8 cellular contexts compared by ENCODE assay signal in genomic region chr11:74466916-74467885, GRCh38. TPM values are rescaled to one million over a fixed set of nuclear protein-coding genes. Genes with fewer than 3 reads are reported as not detected.
DNase-seq lines count a peak whose midpoint lies in the region; ATAC-seq, FAIRE-seq and TF ChIP-seq lines count a peak whose summit lies in the region.

Gene KCNE3, minus strand, starts transcription at chr11:74467549. Its CDS starts 9,986 bp downstream, at chr11:74457563.

- peak within 1 kb of the TSS; percentile 22 for H3K4me3 Mint-ChIP-seq in activated naive CD8-positive, alpha-beta T cell treated with anti-CD3 and anti-CD28 coated beads for 36 hours
- H3K4me3 Mint-ChIP-seq in activated T-cell treated with anti-CD3 and anti-CD28 coated beads, Interleukin-2, amount 50 U/mL, for 4 hours, result no peak within 1 kb of the TSS

- peaks cover 34% of the 10 kb centered on the region for H3K27me3 Mint-ChIP-seq in activated naive CD8-positive, alpha-beta T cell treated with anti-CD3 and anti-CD28 coated beads for 36 hours
- peaks cover 39% of the 10 kb centered on the region for H3K27me3 Mint-ChIP-seq in activated T-cell treated with anti-CD3 and anti-CD28 coated beads, Interleukin-2, amount 50 U/mL, for 4 hours (ENCODE audit: low read depth)

- H3K27me3 ChIP-seq in left ventricle myocardium inferior (ENCODE audit: low read depth), result peaks cover 12% of the 10 kb centered on the region
- no peaks in the 10 kb centered on the region for H3K27me3 ChIP-seq in pancreas

- H3K4me3 ChIP-seq in left ventricle myocardium inferior (peak within 1 kb of the TSS; percentile 70), pancreas (peak within 1 kb of the TSS; percentile 59 to 82 (median 68))

- no peak for FAIRE-seq in pancreas (lab: Jason Lieb, UNC)

- TF ChIP-seq CTCF in left ventricle myocardium inferior (IDR thresholded peaks at IDR 0.05; ENCODE audit: borderline replicate concordance) (no peak), pancreas (IDR thresholded peaks at IDR 0.05) (no peak)

- WGBS in pancreas, 2 donors, result 6 to 7% methylated on average over 61 to 62 of the region's 62 CpGs

- ATAC-seq in pancreas (peak; percentile 76 to 88 (median 86)), HG03354 (IDR thresholded peaks at IDR 0.05; ENCODE audit: poor library complexity, severe bottlenecking, unreplicated experiment) (no peak)
- no peak for ATAC-seq in activated T-cell treated with anti-CD3 and anti-CD28 coated beads, Interleukin-2, amount 50 U/mL, for 4 hours

- H3K36me3 ChIP-seq in left ventricle myocardium inferior (no peaks in the 10 kb centered on the region), pancreas (no peaks in the 10 kb centered on the region)

- no peaks in the 10 kb centered on the region for H3K9me3 ChIP-seq in left ventricle myocardium inferior (replicated peaks)
- no peaks in the 10 kb centered on the region for H3K9me3 ChIP-seq in pancreas

- intact Hi-C loops in left ventricle myocardium inferior (cut with micrococcal nuclease) (no loop called here), pancreas (cut with DNase I) (loop anchor here in 1 of 3 donors (10.0 kb wide), 1 partner anchor 88 kb away; no protein-coding TSS in a partner anchor)

- H3K9me3 Mint-ChIP-seq in activated naive CD8-positive, alpha-beta T cell treated with anti-CD3 and anti-CD28 coated beads for 36 hours, result no peaks in the 10 kb centered on the region
- H3K9me3 Mint-ChIP-seq in activated T-cell treated with anti-CD3 and anti-CD28 coated beads, Interleukin-2, amount 50 U/mL, for 4 hours, result no peaks in the 10 kb centered on the region

- DNase-seq in AG20443 (ENCODE audit: low spot score), result peak; percentile 60
- DNase-seq in activated naive CD8-positive, alpha-beta T cell treated with anti-CD3 and anti-CD28 coated beads for 36 hours, result no peak
- peak; percentile 69 for DNase-seq in left ventricle myocardium inferior
- DNase-seq in pancreas, result peak; percentile 34 to 79 (median 56)
- no peak for DNase-seq in NCI-H345 treated with DMSO at 0.1 percent for 48 hours (lab: John Stamatoyannopoulos, UW; ENCODE audit: unreplicated experiment)
- no peak for DNase-seq in activated T-cell treated with anti-CD3 and anti-CD28 coated beads, Interleukin-2, amount 50 U/mL, for 4 hours
- no peak for DNase-seq in germinal center (ENCODE audit: low spot score)

- peaks cover 6% of the 10 kb centered on the region for H3K4me1 Mint-ChIP-seq in activated naive CD8-positive, alpha-beta T cell treated with anti-CD3 and anti-CD28 coated beads for 36 hours
- H3K4me1 Mint-ChIP-seq in activated T-cell treated with anti-CD3 and anti-CD28 coated beads, Interleukin-2, amount 50 U/mL, for 4 hours (ENCODE audit: low read depth), result peaks cover 3% of the 10 kb centered on the region

- H3K4me1 ChIP-seq in left ventricle myocardium inferior, result peaks cover 26% of the 10 kb centered on the region
- peaks cover 0 to 8% (median 2%) of the 10 kb centered on the region in 3 donors for H3K4me1 ChIP-seq in pancreas

- no peaks in the 10 kb centered on the region for H3K36me3 Mint-ChIP-seq in activated naive CD8-positive, alpha-beta T cell treated with anti-CD3 and anti-CD28 coated beads for 36 hours
- no peaks in the 10 kb centered on the region for H3K36me3 Mint-ChIP-seq in activated T-cell treated with anti-CD3 and anti-CD28 coated beads, Interleukin-2, amount 50 U/mL, for 4 hours (ENCODE audit: insufficient read depth)

- no peak within 1 kb of the TSS for H3K27ac Mint-ChIP-seq in activated naive CD8-positive, alpha-beta T cell treated with anti-CD3 and anti-CD28 coated beads for 36 hours

- H3K27ac ChIP-seq in left ventricle myocardium inferior (replicated peaks), result peak within 1 kb of the TSS; percentile 60
- peak within 1 kb of the TSS; percentile 20 to 67 (median 53) for H3K27ac ChIP-seq in pancreas

RNA-seq across cellular contexts. Expression of gene KCNE3, which starts in this region (rescaled TPM):
- not detected for total RNA-seq in activated naive CD8-positive, alpha-beta T cell treated with anti-CD3 and anti-CD28 coated beads for 36 hours
- total RNA-seq in left ventricle myocardium inferior (4.3 TPM), pancreas (10 to 100 TPM in 1 of 6 donors, 1 to 10 TPM in 5; 4.2 to 10.9 (median 6.1) TPM)
- 1 to 10 TPM; 4.1 to 4.4 TPM for polyA plus RNA-seq in pancreas
- not detected for total RNA-seq in activated T-cell treated with anti-CD3 and anti-CD28 coated beads, Interleukin-2, amount 50 U/mL, for 4 hours

Comparison
In these comparisons a context has a peak if more than half of its experiments do, and no peak if none do; other contexts are left out.
1. DNase-seq: peak in AG20443 (single experiment), left ventricle myocardium inferior (single experiment) and pancreas (6 of 6); none in activated naive CD8-positive, alpha-beta T cell treated with anti-CD3 and anti-CD28 coated beads for 36 hours (single experiment), NCI-H345 treated with DMSO at 0.1 percent for 48 hours (single experiment), activated T-cell treated with anti-CD3 and anti-CD28 coated beads, Interleukin-2, amount 50 U/mL, for 4 hours (single experiment) and germinal center (single experiment).
2. ATAC-seq: peak in pancreas (4 of 4); none in HG03354 (single experiment) and activated T-cell treated with anti-CD3 and anti-CD28 coated beads, Interleukin-2, amount 50 U/mL, for 4 hours (0 of 2).